In the genomic region with DNA sequence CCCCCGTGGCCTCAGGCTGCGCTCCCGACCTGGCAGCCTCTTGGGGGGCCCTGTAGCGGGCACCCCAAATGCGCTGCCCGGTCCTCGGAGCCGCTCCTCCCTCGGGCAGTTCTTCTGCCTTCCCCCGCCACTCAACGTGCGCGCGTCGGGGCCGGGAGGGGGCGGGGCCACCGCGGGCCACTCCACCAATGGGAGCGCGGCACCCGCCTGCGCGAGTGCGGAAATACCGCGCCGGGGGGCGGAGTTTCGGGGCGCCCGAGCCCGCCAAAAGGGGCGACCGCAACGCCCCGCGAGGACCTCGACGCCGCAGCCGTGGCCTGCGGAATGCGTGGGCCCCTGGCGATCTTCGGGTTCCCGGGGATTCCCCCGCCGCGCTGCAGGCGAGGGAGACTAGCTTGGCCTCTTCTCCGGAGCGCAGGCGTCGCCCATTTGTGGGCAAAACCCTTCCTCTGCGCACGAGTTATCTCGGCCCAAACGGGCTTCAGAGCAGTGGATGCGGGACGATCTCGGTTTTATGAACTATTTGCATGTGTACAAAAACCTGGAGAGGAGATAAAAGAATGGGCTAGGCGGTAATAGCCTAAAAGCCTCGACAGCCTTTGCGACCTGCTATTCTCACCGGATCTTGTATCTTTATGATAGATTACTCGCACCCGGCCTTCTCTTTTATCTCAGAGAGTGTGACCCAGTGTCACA, we compare ENCODE assay signal across 1 cellular context.
A peak's percentile ranks its signal among the peaks of the same experiment; 100 is the strongest.
TF ChIP-seq lines count a peak whose summit lies in the region.

A gene with protein sequence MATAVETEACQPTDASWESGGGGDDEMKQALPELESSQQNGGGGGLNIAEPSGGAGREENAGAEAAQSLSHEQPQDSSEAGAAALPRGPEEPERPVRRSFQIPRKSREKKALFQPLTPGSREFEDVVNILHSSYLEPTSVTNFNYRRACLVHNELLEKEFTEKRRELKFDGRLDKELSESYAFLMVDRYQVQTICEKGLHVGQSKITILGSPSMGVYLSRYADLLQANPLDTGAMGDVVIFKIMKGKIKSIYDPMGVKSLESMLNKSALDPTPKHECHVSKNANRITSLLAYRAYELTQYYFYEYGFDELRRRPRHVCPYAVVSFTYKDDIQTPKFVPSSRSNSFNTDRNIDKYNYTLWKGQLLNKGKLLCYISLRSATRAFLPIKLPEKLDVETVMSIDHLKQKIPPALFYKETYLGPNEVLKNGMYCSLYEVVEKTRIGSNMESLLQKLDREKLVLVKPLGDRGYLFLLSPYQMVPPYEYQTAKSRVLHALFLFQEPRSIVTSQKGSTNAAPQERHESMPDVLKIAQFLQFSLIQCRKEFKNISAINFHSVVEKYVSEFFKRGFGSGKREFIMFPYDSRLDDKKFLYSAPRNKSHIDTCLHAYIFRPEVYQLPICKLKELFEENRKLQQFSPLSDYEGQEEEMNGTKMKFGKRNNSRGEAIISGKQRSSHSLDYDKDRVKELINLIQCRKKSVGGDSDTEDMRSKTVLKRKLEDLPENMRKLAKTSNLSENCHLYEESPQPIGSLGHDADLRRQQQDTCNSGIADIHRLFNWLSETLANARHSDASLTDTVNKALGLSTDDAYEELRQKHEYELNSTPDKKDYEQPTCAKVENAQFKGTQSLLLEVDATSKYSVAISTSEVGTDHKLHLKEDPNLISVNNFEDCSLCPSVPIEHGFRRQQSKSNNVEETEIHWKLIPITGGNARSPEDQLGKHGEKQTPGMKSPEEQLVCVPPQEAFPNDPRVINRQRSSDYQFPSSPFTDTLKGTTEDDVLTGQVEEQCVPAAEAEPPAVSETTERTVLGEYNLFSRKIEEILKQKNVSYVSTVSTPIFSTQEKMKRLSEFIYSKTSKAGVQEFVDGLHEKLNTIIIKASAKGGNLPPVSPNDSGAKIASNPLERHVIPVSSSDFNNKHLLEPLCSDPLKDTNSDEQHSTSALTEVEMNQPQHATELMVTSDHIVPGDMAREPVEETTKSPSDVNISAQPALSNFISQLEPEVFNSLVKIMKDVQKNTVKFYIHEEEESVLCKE (N-terminal part only) (minus strand): TSS at position 144 of the 696 bp plus-strand sequence. CDS start 259 bp downstream, outside the sequence.

TF ChIP-seq in K562, 482 proteins besides CTCF, POLR2A, EP300 and RAD21 (continued from another document and continues in another):
- TF ChIP-seq, protein P1, sequence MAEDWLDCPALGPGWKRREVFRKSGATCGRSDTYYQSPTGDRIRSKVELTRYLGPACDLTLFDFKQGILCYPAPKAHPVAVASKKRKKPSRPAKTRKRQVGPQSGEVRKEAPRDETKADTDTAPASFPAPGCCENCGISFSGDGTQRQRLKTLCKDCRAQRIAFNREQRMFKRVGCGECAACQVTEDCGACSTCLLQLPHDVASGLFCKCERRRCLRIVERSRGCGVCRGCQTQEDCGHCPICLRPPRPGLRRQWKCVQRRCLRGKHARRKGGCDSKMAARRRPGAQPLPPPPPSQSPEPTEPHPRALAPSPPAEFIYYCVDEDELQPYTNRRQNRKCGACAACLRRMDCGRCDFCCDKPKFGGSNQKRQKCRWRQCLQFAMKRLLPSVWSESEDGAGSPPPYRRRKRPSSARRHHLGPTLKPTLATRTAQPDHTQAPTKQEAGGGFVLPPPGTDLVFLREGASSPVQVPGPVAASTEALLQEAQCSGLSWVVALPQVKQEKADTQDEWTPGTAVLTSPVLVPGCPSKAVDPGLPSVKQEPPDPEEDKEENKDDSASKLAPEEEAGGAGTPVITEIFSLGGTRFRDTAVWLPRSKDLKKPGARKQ (CRISPR knock-in tag; IDR thresholded peaks at IDR 0.05): peak; percentile 98
- no peak for TF ChIP-seq GATAD2B (IDR thresholded peaks at IDR 0.05; ENCODE audit: borderline replicate concordance)
- peak; percentile 59; the same call in 1 of the 2 replicates for TF ChIP-seq ZNF75A (CRISPR knock-in tag; IDR thresholded peaks at IDR 0.05)
- no peak for TF ChIP-seq BRCA1 (IDR thresholded peaks at IDR 0.05)
- peak; percentile 98; the same call in 1 of the 2 replicates for TF ChIP-seq BRCA1 (CRISPR knock-in tag; IDR thresholded peaks at IDR 0.05)
- no peak for TF ChIP-seq JUNB (CRISPR knock-in tag; conservative IDR thresholded peaks at IDR 0.05)
- no peak for TF ChIP-seq MEF2A (IDR thresholded peaks at IDR 0.05; ENCODE audit: control insufficient read depth, low read depth, low read length)
- TF ChIP-seq, protein P2, sequence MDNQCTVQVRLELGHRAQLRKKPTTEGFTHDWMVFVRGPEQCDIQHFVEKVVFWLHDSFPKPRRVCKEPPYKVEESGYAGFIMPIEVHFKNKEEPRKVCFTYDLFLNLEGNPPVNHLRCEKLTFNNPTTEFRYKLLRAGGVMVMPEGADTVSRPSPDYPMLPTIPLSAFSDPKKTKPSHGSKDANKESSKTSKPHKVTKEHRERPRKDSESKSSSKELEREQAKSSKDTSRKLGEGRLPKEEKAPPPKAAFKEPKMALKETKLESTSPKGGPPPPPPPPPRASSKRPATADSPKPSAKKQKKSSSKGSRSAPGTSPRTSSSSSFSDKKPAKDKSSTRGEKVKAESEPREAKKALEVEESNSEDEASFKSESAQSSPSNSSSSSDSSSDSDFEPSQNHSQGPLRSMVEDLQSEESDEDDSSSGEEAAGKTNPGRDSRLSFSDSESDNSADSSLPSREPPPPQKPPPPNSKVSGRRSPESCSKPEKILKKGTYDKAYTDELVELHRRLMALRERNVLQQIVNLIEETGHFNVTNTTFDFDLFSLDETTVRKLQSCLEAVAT (IDR thresholded peaks at IDR 0.05): peak in 1 of 2 experiments; percentile 50; a peak in 1 of 4 replicates
- no peak for TF ChIP-seq ZNF77 (CRISPR knock-in tag; IDR thresholded peaks at IDR 0.05)
- TF ChIP-seq SP1 (CRISPR knock-in tag; IDR thresholded peaks at IDR 0.05): peak; percentile 71; the same call in 1 of the 2 replicates
- TF ChIP-seq, protein P3, sequence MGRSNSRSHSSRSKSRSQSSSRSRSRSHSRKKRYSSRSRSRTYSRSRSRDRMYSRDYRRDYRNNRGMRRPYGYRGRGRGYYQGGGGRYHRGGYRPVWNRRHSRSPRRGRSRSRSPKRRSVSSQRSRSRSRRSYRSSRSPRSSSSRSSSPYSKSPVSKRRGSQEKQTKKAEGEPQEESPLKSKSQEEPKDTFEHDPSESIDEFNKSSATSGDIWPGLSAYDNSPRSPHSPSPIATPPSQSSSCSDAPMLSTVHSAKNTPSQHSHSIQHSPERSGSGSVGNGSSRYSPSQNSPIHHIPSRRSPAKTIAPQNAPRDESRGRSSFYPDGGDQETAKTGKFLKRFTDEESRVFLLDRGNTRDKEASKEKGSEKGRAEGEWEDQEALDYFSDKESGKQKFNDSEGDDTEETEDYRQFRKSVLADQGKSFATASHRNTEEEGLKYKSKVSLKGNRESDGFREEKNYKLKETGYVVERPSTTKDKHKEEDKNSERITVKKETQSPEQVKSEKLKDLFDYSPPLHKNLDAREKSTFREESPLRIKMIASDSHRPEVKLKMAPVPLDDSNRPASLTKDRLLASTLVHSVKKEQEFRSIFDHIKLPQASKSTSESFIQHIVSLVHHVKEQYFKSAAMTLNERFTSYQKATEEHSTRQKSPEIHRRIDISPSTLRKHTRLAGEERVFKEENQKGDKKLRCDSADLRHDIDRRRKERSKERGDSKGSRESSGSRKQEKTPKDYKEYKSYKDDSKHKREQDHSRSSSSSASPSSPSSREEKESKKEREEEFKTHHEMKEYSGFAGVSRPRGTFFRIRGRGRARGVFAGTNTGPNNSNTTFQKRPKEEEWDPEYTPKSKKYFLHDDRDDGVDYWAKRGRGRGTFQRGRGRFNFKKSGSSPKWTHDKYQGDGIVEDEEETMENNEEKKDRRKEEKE (IDR thresholded peaks at IDR 0.05; ENCODE audit: borderline replicate concordance in 1 of 2, control insufficient read depth in 1 of 2, low read depth in 2 of 2, low read length in 1 of 2): no peak
- TF ChIP-seq ETV5 (CRISPR knock-in tag; IDR thresholded peaks at IDR 0.05; ENCODE audit: low read depth): peak; percentile 52; the same call in 1 of the 2 replicates
- TF ChIP-seq ELF2 (CRISPR knock-in tag; IDR thresholded peaks at IDR 0.05): peak; percentile 81
- no peak for TF ChIP-seq XRCC4 (IDR thresholded peaks at IDR 0.05; ENCODE audit: extremely low read depth, insufficient read depth, insufficient read length)
- no peak for TF ChIP-seq ZNF174 (CRISPR knock-in tag; IDR thresholded peaks at IDR 0.05)
- TF ChIP-seq, protein P4, sequence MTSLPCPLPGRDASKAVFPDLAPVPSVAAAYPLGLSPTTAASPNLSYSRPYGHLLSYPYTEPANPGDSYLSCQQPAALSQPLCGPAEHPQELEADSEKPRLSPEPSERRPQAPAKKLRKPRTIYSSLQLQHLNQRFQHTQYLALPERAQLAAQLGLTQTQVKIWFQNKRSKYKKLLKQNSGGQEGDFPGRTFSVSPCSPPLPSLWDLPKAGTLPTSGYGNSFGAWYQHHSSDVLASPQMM (CRISPR knock-in tag; IDR thresholded peaks at IDR 0.05): no peak
- TF ChIP-seq HOXB6 (CRISPR knock-in tag; IDR thresholded peaks at IDR 0.05; ENCODE audit: borderline replicate concordance): no peak
- TF ChIP-seq MCM5 (IDR thresholded peaks at IDR 0.05; ENCODE audit: low read depth): no peak
- no peak for TF ChIP-seq ZC3H4 (CRISPR knock-in tag; IDR thresholded peaks at IDR 0.05; ENCODE audit: borderline replicate concordance)
- TF ChIP-seq, protein P5, sequence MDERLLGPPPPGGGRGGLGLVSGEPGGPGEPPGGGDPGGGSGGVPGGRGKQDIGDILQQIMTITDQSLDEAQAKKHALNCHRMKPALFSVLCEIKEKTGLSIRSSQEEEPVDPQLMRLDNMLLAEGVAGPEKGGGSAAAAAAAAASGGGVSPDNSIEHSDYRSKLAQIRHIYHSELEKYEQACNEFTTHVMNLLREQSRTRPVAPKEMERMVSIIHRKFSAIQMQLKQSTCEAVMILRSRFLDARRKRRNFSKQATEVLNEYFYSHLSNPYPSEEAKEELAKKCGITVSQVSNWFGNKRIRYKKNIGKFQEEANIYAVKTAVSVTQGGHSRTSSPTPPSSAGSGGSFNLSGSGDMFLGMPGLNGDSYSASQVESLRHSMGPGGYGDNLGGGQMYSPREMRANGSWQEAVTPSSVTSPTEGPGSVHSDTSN (CRISPR knock-in tag; IDR thresholded peaks at IDR 0.05; ENCODE audit: low read depth): peak; percentile 48; the same call in 1 of the 2 replicates
- TF ChIP-seq, protein P5 (tag; conservative IDR thresholded peaks at IDR 0.05; ENCODE audit: low read depth): no peak
- TF ChIP-seq SLC30A9 (CRISPR knock-in tag; IDR thresholded peaks at IDR 0.05): no peak
- no peak for TF ChIP-seq BRD9 (IDR thresholded peaks at IDR 0.05; ENCODE audit: low read depth, partially characterized antibody)
- TF ChIP-seq PYGO2 (tag; IDR thresholded peaks at IDR 0.05): no peak; the same call in 1 of the 2 replicates
- TF ChIP-seq, protein P6, sequence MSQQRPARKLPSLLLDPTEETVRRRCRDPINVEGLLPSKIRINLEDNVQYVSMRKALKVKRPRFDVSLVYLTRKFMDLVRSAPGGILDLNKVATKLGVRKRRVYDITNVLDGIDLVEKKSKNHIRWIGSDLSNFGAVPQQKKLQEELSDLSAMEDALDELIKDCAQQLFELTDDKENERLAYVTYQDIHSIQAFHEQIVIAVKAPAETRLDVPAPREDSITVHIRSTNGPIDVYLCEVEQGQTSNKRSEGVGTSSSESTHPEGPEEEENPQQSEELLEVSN (IDR thresholded peaks at IDR 0.05; ENCODE audit: borderline replicate concordance in 1 of 2, extremely low read depth in 1 of 2, insufficient read depth in 1 of 2, insufficient read length in 1 of 2, low read depth in 1 of 2, low read length in 1 of 2, poor library complexity in 1 of 2, severe bottlenecking in 1 of 2): peak; percentile 100
- TF ChIP-seq, protein P7, sequence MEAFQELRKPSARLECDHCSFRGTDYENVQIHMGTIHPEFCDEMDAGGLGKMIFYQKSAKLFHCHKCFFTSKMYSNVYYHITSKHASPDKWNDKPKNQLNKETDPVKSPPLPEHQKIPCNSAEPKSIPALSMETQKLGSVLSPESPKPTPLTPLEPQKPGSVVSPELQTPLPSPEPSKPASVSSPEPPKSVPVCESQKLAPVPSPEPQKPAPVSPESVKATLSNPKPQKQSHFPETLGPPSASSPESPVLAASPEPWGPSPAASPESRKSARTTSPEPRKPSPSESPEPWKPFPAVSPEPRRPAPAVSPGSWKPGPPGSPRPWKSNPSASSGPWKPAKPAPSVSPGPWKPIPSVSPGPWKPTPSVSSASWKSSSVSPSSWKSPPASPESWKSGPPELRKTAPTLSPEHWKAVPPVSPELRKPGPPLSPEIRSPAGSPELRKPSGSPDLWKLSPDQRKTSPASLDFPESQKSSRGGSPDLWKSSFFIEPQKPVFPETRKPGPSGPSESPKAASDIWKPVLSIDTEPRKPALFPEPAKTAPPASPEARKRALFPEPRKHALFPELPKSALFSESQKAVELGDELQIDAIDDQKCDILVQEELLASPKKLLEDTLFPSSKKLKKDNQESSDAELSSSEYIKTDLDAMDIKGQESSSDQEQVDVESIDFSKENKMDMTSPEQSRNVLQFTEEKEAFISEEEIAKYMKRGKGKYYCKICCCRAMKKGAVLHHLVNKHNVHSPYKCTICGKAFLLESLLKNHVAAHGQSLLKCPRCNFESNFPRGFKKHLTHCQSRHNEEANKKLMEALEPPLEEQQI (IDR thresholded peaks at IDR 0.05): peak; percentile 56
- no peak for TF ChIP-seq NFATC3 (IDR thresholded peaks at IDR 0.05)
- TF ChIP-seq SMAD3 (CRISPR knock-in tag; conservative IDR thresholded peaks at IDR 0.05): no peak
- TF ChIP-seq FOXK1 (CRISPR knock-in tag; IDR thresholded peaks at IDR 0.05; ENCODE audit: borderline replicate concordance): no peak
- TF ChIP-seq FOSL1 (tag; conservative IDR thresholded peaks at IDR 0.05): no peak
